In the genomic region with DNA sequence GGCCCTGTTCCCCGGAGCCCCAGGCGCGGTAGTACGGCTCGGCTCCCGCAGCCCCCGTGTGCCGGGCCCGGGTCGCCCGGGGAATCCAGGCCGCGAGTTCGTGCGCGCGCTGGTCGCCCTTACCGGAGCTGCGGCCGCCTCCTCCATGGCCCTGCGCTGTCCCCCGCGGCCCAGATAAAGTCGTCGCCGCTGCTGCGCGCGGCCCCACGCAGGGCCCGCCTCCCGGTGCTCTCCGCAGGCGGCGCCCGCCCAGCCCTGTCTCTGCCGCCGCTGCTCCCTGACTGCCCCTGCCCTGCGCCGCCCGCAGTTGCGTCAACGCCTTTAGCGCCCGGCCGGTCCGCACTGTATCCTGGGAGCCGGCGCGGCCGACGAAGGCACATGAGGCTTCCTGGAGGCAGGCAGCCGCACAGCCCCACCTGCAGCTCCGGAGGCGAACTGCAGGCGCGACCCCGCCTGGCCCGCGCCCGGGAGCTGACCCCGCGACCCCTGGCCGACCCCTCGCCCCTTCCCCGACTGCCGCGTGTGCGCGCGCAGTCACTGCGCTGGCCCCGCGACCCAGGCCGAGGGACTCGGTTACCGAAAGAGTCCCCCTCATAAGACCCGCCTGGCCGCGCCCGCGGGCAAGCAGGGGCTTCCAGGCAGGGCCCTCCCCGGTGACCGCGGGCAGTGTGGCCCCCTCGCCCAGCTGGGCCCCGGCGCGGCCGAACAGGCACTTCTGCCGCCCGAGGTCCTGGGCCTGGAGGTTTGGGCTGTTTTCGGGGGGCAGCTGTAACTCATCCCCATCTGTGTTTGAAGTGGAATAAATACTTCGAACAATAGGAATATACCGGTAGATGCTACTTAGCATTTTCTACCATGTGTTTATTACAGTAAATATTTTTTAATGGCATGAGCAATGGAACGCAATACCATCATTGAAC, we compare ENCODE assay signal across 1 cellular context.
TF ChIP-seq lines count a peak whose summit lies in the region.

No MANE protein-coding gene starts in this region.

TF ChIP-seq in HepG2, 621 proteins besides CTCF, POLR2A, EP300 and RAD21 (continued from another document and continues in another):
- TF ChIP-seq USF2 (IDR thresholded peaks at IDR 0.05; ENCODE audit: low read depth, low read length) (no peak), USF2 (CRISPR knock-in tag; IDR thresholded peaks at IDR 0.05; ENCODE audit: borderline replicate concordance) (no peak), MBD4 (IDR thresholded peaks at IDR 0.05; ENCODE audit: borderline replicate concordance, low read length) (no peak), HDAC1 (CRISPR knock-in tag; IDR thresholded peaks at IDR 0.05) (peak; percentile 92), YY1 (IDR thresholded peaks at IDR 0.05; ENCODE audit: insufficient read depth, insufficient replicate concordance, low read depth, low read length) (peak; percentile 83), ESRRA (CRISPR knock-in tag; IDR thresholded peaks at IDR 0.05; ENCODE audit: low read depth) (peak; percentile 64; the same call in 1 of the 2 replicates), DNMT1 (CRISPR knock-in tag; IDR thresholded peaks at IDR 0.05) (peak; percentile 69; the same call in 1 of the 2 replicates), PHF20 (CRISPR knock-in tag; IDR thresholded peaks at IDR 0.05) (peak; percentile 87), KLF13 (CRISPR knock-in tag; IDR thresholded peaks at IDR 0.05) (no peak), ZNF331 (CRISPR knock-in tag; IDR thresholded peaks at IDR 0.05) (peak; percentile 57; the same call in 1 of the 2 replicates), IRX3 (CRISPR knock-in tag; IDR thresholded peaks at IDR 0.05; ENCODE audit: borderline replicate concordance, low read depth) (peak; percentile 83; the same call in 1 of the 2 replicates), MIXL1 (CRISPR knock-in tag; IDR thresholded peaks at IDR 0.05) (peak; percentile 55; the same call in 1 of the 2 replicates), JARID2 (CRISPR knock-in tag; IDR thresholded peaks at IDR 0.05; ENCODE audit: insufficient replicate concordance) (no peak), ZNF75D (CRISPR knock-in tag; IDR thresholded peaks at IDR 0.05; ENCODE audit: borderline replicate concordance) (no peak), SP4 (CRISPR knock-in tag; IDR thresholded peaks at IDR 0.05) (peak; percentile 80), TFAP4 (IDR thresholded peaks at IDR 0.05; ENCODE audit: borderline replicate concordance, low read depth) (peak; percentile 76; the same call in 1 of the 2 replicates), ZNF564 (CRISPR knock-in tag; IDR thresholded peaks at IDR 0.05) (peak; percentile 88; the same call in 1 of the 2 replicates), MXD4 (CRISPR knock-in tag; IDR thresholded peaks at IDR 0.05) (peak; percentile 83), ZNF430 (CRISPR knock-in tag; IDR thresholded peaks at IDR 0.05) (peak; percentile 60), ZSCAN21 (CRISPR knock-in tag; IDR thresholded peaks at IDR 0.05; ENCODE audit: borderline replicate concordance) (peak; percentile 75; the same call in 1 of the 2 replicates), ZSCAN9 (CRISPR knock-in tag; IDR thresholded peaks at IDR 0.05; ENCODE audit: borderline replicate concordance) (no peak), MTA3 (CRISPR knock-in tag; IDR thresholded peaks at IDR 0.05) (no peak), PBX3 (CRISPR knock-in tag; IDR thresholded peaks at IDR 0.05; ENCODE audit: borderline replicate concordance) (no peak), KIAA2018 (CRISPR knock-in tag; IDR thresholded peaks at IDR 0.05; ENCODE audit: borderline replicate concordance) (no peak), ELF1 (CRISPR knock-in tag; IDR thresholded peaks at IDR 0.05) (peak; percentile 76), CERS6 (CRISPR knock-in tag; IDR thresholded peaks at IDR 0.05) (peak; percentile 20; the same call in 1 of the 2 replicates), PITX1 (CRISPR knock-in tag; IDR thresholded peaks at IDR 0.05) (peak; percentile 56; the same call in 1 of the 2 replicates), RXRA (CRISPR knock-in tag; IDR thresholded peaks at IDR 0.05) (peak; percentile 98), HDAC2 (CRISPR knock-in tag; IDR thresholded peaks at IDR 0.05) (peak; percentile 72; the same call in 1 of the 2 replicates), EEA1 (CRISPR knock-in tag; IDR thresholded peaks at IDR 0.05; ENCODE audit: borderline replicate concordance) (no peak), ZNF180 (CRISPR knock-in tag; IDR thresholded peaks at IDR 0.05; ENCODE audit: borderline replicate concordance, low read depth) (no peak), PPARG (CRISPR knock-in tag; conservative IDR thresholded peaks at IDR 0.05) (peak; percentile 79), ZNF136 (CRISPR knock-in tag; IDR thresholded peaks at IDR 0.05; ENCODE audit: low read depth) (no peak), CREM (IDR thresholded peaks at IDR 0.05) (0 out of 2 replicates have a peak, but pooled peaks have one; percentile 24), CREM (CRISPR knock-in tag; IDR thresholded peaks at IDR 0.05) (no peak), ZNF510 (CRISPR knock-in tag; IDR thresholded peaks at IDR 0.05; ENCODE audit: low read depth) (no peak), MAFK (conservative IDR thresholded peaks at IDR 0.05 in 1 of 2, IDR thresholded peaks at IDR 0.05 in 1 of 2; ENCODE audit: low read length in 2 of 2) (no peak)
- TF ChIP-seq, protein P1, sequence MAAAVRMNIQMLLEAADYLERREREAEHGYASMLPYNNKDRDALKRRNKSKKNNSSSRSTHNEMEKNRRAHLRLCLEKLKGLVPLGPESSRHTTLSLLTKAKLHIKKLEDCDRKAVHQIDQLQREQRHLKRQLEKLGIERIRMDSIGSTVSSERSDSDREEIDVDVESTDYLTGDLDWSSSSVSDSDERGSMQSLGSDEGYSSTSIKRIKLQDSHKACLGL (CRISPR knock-in tag; IDR thresholded peaks at IDR 0.05) = peak; percentile 87
- TF ChIP-seq, protein P2, sequence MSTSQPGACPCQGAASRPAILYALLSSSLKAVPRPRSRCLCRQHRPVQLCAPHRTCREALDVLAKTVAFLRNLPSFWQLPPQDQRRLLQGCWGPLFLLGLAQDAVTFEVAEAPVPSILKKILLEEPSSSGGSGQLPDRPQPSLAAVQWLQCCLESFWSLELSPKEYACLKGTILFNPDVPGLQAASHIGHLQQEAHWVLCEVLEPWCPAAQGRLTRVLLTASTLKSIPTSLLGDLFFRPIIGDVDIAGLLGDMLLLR (CRISPR knock-in tag; IDR thresholded peaks at IDR 0.05) = peak; percentile 40; the same call in 1 of the 2 replicates
- TF ChIP-seq, protein P3, sequence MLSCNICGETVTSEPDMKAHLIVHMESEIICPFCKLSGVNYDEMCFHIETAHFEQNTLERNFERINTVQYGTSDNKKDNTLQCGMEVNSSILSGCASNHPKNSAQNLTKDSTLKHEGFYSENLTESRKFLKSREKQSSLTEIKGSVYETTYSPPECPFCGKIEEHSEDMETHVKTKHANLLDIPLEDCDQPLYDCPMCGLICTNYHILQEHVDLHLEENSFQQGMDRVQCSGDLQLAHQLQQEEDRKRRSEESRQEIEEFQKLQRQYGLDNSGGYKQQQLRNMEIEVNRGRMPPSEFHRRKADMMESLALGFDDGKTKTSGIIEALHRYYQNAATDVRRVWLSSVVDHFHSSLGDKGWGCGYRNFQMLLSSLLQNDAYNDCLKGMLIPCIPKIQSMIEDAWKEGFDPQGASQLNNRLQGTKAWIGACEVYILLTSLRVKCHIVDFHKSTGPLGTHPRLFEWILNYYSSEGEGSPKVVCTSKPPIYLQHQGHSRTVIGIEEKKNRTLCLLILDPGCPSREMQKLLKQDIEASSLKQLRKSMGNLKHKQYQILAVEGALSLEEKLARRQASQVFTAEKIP (CRISPR knock-in tag; IDR thresholded peaks at IDR 0.05; ENCODE audit: borderline replicate concordance) = no peak
- TF ChIP-seq, protein P4, sequence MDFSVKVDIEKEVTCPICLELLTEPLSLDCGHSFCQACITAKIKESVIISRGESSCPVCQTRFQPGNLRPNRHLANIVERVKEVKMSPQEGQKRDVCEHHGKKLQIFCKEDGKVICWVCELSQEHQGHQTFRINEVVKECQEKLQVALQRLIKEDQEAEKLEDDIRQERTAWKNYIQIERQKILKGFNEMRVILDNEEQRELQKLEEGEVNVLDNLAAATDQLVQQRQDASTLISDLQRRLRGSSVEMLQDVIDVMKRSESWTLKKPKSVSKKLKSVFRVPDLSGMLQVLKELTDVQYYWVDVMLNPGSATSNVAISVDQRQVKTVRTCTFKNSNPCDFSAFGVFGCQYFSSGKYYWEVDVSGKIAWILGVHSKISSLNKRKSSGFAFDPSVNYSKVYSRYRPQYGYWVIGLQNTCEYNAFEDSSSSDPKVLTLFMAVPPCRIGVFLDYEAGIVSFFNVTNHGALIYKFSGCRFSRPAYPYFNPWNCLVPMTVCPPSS (IDR thresholded peaks at IDR 0.05) = no peak
